ENCODE assay signal across 19 cellular contexts in the genomic region with DNA sequence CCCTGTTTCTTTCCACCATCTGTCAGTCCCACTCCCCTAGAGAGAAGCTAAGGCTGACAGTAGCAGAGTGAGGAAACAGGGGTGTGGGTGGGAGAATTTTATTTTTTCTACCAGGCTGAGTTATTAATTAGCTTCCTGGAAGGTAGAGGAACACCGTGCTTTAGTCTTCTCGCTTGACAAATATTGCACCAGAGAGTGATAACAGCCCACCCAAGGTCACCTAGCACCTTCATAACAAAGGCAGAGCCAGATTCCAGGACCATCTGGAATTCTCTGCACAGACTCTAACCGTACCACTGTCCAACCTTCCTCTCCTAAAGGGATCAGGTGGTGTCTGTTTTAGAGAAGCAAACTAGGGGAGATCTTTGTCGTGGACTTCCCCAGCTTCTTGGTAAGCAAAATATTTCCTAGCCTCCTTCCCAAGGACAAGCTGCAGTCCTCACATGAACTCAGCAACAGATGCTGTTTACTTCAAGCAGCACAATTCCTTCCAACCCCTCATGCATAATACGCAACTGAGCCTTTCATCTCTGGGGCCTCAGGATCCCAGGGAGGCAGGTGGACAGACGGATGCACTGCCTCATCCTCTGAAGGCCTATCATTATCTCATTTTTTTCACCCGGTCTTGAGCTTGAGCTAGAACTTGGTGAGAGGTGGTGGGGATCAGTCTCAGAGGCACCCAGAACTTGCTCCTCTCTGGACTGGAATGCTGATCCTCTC.
"Had no signal": no experiment of that assay in that cellular context is flagged by ENCODE, and none has a peak within 500 bp of the region (broad histone marks: within the 10 kb centered on the region; RNA-seq: fewer than 3 reads in every experiment).

No MANE protein-coding gene starts in this region.

- FAIRE-seq: pancreas had no signal

- ATAC-seq: gastroesophageal sphincter; left colon; left ventricle myocardium superior; natural killer cell treated with Interleukin-12 subunit alpha and Interleukin-12 subunit beta and Interleukin-15 and Interleukin-18, amount 100 ng/mL, for 72 hours had no signal

- DNase-seq: effector memory CD4-positive, alpha-beta T cell; esophagus squamous epithelium; foreskin fibroblast; glutamatergic neuron; left colon; left ventricle myocardium superior; mesenchymal stem cell; midbrain; nucleus accumbens; pancreas; sigmoid colon; stimulated activated CD4-positive, alpha-beta T cell treated with anti-CD3 and anti-CD28 coated beads, Interleukin-2, amount 100 ng/mL, for 24 hours; stimulated activated CD4-positive, alpha-beta T cell treated with anti-CD3 and anti-CD28 coated beads, Interleukin-4, amount 100 ng/mL, for 4 hours; stimulated activated naive CD4-positive, alpha-beta T cell; stomach; substantia nigra; trophoblast cell had no signal
